Comparison of ENCODE assay signal across 14 cellular contexts in genomic region chr1:226066415-226067077, GRCh38. TPM values are rescaled to one million over a fixed set of nuclear protein-coding genes. Genes with fewer than 3 reads are reported as not detected.
DNase-seq lines count a peak whose midpoint lies in the region; TF ChIP-seq lines count a peak whose summit lies in the region.
"Had no signal": no experiment of that assay in that cellular context is flagged by ENCODE, and none has a peak within 500 bp of the region (broad histone marks: within the 10 kb centered on the region; RNA-seq: fewer than 3 reads in every experiment).

No MANE protein-coding gene starts in this region.

- peak overlapping the region; percentile 96 for H3K27ac Mint-ChIP-seq in activated T-cell treated with anti-CD3 and anti-CD28 coated beads, Interleukin-2, amount 50 U/mL, for 24 hours

- no peak for DNase-seq in activated T-cell treated with anti-CD3 and anti-CD28 coated beads, Interleukin-2, amount 50 U/mL, for 24 hours
- DNase-seq in activated T-cell treated with anti-CD3 and anti-CD28 coated beads for 4 hours (no peak), RWPE1 (ENCODE audit: low spot score) (peak; percentile 36), fibroblast of pulmonary artery (ENCODE audit: low read depth) (peak; percentile 45), smooth muscle cell (lab: John Stamatoyannopoulos, UW; ENCODE audit: unreplicated experiment) (no peak), NCI-H1092 treated with DMSO at 0.1 percent for 48 hours (lab: John Stamatoyannopoulos, UW) (no peak), nucleus accumbens (lab: John Stamatoyannopoulos, UW) (no peak)
- DNase-seq in stimulated activated CD4-positive, alpha-beta T cell treated with anti-CD3 and anti-CD28 coated beads, Interleukin-12 subunit alpha, Interleukin-12 subunit beta, amount 100 ng/mL, for 4 hours = no peak
- DNase-seq: activated CD4-positive, alpha-beta T cell treated with anti-CD3 and anti-CD28 coated beads, Interleukin-2, amount 50 U/mL, for 1 hour; C1 segment of cervical spinal cord; heart left ventricle; NCI-H1417 treated with DMSO at 0.1 percent for 48 hours; Peyer's patch had no signal

- peaks cover 24% of the 10 kb centered on the region for H3F3A ChIP-seq in smooth muscle cell (ENCODE audit: low read depth)

- H3K79me2 ChIP-seq in smooth muscle cell (ENCODE audit: low read depth) = peaks cover 74% of the 10 kb centered on the region

- H3K4me1 ChIP-seq in smooth muscle cell (ENCODE audit: low read depth) = peaks cover 24% of the 10 kb centered on the region

- H2AFZ ChIP-seq in smooth muscle cell (ENCODE audit: low read depth) = no peak overlapping the region

- peaks cover 10% of the 10 kb centered on the region for H3K36me3 ChIP-seq in smooth muscle cell (ENCODE audit: low read depth)

- H3K4me3 Mint-ChIP-seq in activated T-cell treated with anti-CD3 and anti-CD28 coated beads, Interleukin-2, amount 50 U/mL, for 24 hours = peak overlapping the region; percentile 100

- no peaks in the 10 kb centered on the region for H3K9me3 Mint-ChIP-seq in activated T-cell treated with anti-CD3 and anti-CD28 coated beads, Interleukin-2, amount 50 U/mL, for 24 hours

- 70% methylated on average over 4 of the region's 4 CpGs for WGBS in smooth muscle cell (ENCODE audit: low lambda C conversion rate)

- no peak for TF ChIP-seq CTCF in RWPE1 (conservative IDR thresholded peaks at IDR 0.05; ENCODE audit: low read depth)
- TF ChIP-seq CTCF in fibroblast of pulmonary artery (IDR thresholded peaks at IDR 0.05; ENCODE audit: low read length, missing control alignments) = no peak
- no peak for TF ChIP-seq CTCF in smooth muscle cell (IDR thresholded peaks at IDR 0.05; ENCODE audit: borderline replicate concordance, insufficient read depth, poor library complexity, severe bottlenecking)

- no peak overlapping the region for H3K4me3 ChIP-seq in fibroblast of pulmonary artery (replicated peaks; ENCODE audit: low read depth, low read length)
- H3K4me3 ChIP-seq in smooth muscle cell = no peak overlapping the region
- H3K4me3 ChIP-seq: cardiac muscle cell, Peyer's patch had no signal

- peak overlapping the region; percentile 27 for H3K4me2 ChIP-seq in smooth muscle cell

- peaks cover 86% of the 10 kb centered on the region for H3K36me3 Mint-ChIP-seq in activated T-cell treated with anti-CD3 and anti-CD28 coated beads, Interleukin-2, amount 50 U/mL, for 24 hours (ENCODE audit: low read depth)

- POLR2A ChIA-PET in RWPE1 (lab: Yijun Ruan, JAX; ENCODE audit: low non-redundant PET) = no interaction called here

- CTCF ChIA-PET in RWPE1 (lab: Yijun Ruan, JAX) = interaction anchor here (0.6 to 1.2 kb wide), 3 partner anchors 12 to 59 kb away, joined by 3 to 5 read pairs (median 3); no protein-coding TSS in a partner anchor

- no peak overlapping the region for H3K9ac ChIP-seq in smooth muscle cell (ENCODE audit: low read depth)

- no peak overlapping the region for H3K27ac ChIP-seq in RWPE1
- peak overlapping the region; percentile 18 for H3K27ac ChIP-seq in smooth muscle cell (ENCODE audit: low read depth)
- H3K27ac ChIP-seq: cardiac muscle cell, heart left ventricle, Peyer's patch had no signal

- no peaks in the 10 kb centered on the region for H3K9me3 ChIP-seq in smooth muscle cell (replicated peaks; ENCODE audit: low read depth)
- H3K9me3 ChIP-seq: heart left ventricle, Peyer's patch had no signal

- H3K27me3 ChIP-seq in smooth muscle cell (ENCODE audit: low read depth) = no peaks in the 10 kb centered on the region
- H3K27me3 ChIP-seq: cardiac muscle cell, heart left ventricle, Peyer's patch had no signal

- H4K20me1 ChIP-seq in smooth muscle cell (ENCODE audit: low read depth) = peaks cover 81% of the 10 kb centered on the region

- no peaks in the 10 kb centered on the region for H3K27me3 Mint-ChIP-seq in activated T-cell treated with anti-CD3 and anti-CD28 coated beads, Interleukin-2, amount 50 U/mL, for 24 hours

- H3K4me1 Mint-ChIP-seq in activated T-cell treated with anti-CD3 and anti-CD28 coated beads, Interleukin-2, amount 50 U/mL, for 24 hours (ENCODE audit: low read depth) = peaks cover 65% of the 10 kb centered on the region

RNA-seq across cellular contexts. Expression of gene H3-3A, which starts 4.0 kb away (rescaled TPM):
- 459 and 461 TPM in 2 replicates for total RNA-seq in smooth muscle cell
- polyA plus RNA-seq in smooth muscle cell = 426 and 430 TPM in 2 replicates

Comparison
In these comparisons a context has a peak if more than half of its experiments do, and no peak if none do; other contexts are left out.
1. DNase-seq: peak in RWPE1 (single experiment) and fibroblast of pulmonary artery (single experiment); none in activated T-cell treated with anti-CD3 and anti-CD28 coated beads, Interleukin-2, amount 50 U/mL, for 24 hours (single experiment), activated T-cell treated with anti-CD3 and anti-CD28 coated beads for 4 hours (single experiment), smooth muscle cell (single experiment), NCI-H1092 treated with DMSO at 0.1 percent for 48 hours (single experiment), stimulated activated CD4-positive, alpha-beta T cell treated with anti-CD3 and anti-CD28 coated beads, Interleukin-12 subunit alpha, Interleukin-12 subunit beta, amount 100 ng/mL, for 4 hours (single experiment) and nucleus accumbens (0 of 56).